Comparison of ENCODE assay signal across 20 cellular contexts in genomic region chr16:73006021-73006420, GRCh38.
"Had no signal": no experiment of that assay in that cellular context is flagged by ENCODE, and none has a peak within 500 bp of the region (broad histone marks: within the 10 kb centered on the region; RNA-seq: fewer than 3 reads in every experiment).

No MANE protein-coding gene starts in this region.

- H3K4me3 ChIP-seq: heart left ventricle, psoas muscle, right lobe of liver, spleen had no signal

- H3K27ac Mint-ChIP-seq: naive thymus-derived CD4-positive, alpha-beta T cell; nephron progenitor cell; stimulated activated naive B cell treated with anti-CD40 and anti-IgM and Interleukin-4, amounts not matched to agents 10 μg/mL and 1 μg/mL and 100 μg/mL, for 72 hours; stimulated activated naive CD8-positive, alpha-beta T cell treated with anti-CD3 and anti-CD28 coated beads, Interleukin-15, amount 100 ng/mL, for 72 hours; type B pancreatic cell had no signal

- H3K4me1 Mint-ChIP-seq: stimulated activated naive CD8-positive, alpha-beta T cell treated with anti-CD3 and anti-CD28 coated beads, Interleukin-15, amount 100 ng/mL, for 72 hours had no signal

- DNase-seq: central memory CD4-positive, alpha-beta T cell; cortex of kidney; effector memory CD4-positive, alpha-beta T cell; heart left ventricle; hippocampal formation; left colon; left ventricle myocardium superior; mesendoderm; naive thymus-derived CD4-positive, alpha-beta T cell; nephron progenitor cell; psoas muscle; retina; right lobe of liver; spleen; stimulated activated CD4-positive, alpha-beta T cell treated with anti-CD3 and anti-CD28 coated beads, Interleukin-15, amount 100 ng/mL, for 24 hours; stimulated activated CD4-positive, alpha-beta T cell treated with anti-CD3 and anti-CD28 coated beads, Interleukin-1b, Interleukin-23, amount 100 ng/mL, for 48 hours; stimulated activated CD4-positive, alpha-beta T cell treated with anti-CD3 and anti-CD28 coated beads, Interleukin-4, amount 100 ng/mL, for 24 hours; stimulated activated naive B cell treated with anti-CD40 and anti-IgM and Interleukin-4, amounts not matched to agents 10 μg/mL and 1 μg/mL and 100 μg/mL, for 72 hours; stimulated activated naive CD8-positive, alpha-beta T cell treated with anti-CD3 and anti-CD28 coated beads, Interleukin-15, amount 100 ng/mL, for 72 hours had no signal

- ATAC-seq: heart left ventricle; left colon; left ventricle myocardium superior; naive thymus-derived CD4-positive, alpha-beta T cell; psoas muscle; right lobe of liver; stimulated activated naive B cell treated with anti-CD40 and anti-IgM and Interleukin-4, amounts not matched to agents 10 μg/mL and 1 μg/mL and 100 μg/mL, for 72 hours; stimulated activated naive CD8-positive, alpha-beta T cell treated with anti-CD3 and anti-CD28 coated beads, Interleukin-15, amount 100 ng/mL, for 72 hours had no signal

- H3K4me3 Mint-ChIP-seq: naive thymus-derived CD4-positive, alpha-beta T cell; nephron progenitor cell; stimulated activated naive B cell treated with anti-CD40 and anti-IgM and Interleukin-4, amounts not matched to agents 10 μg/mL and 1 μg/mL and 100 μg/mL, for 72 hours; stimulated activated naive CD8-positive, alpha-beta T cell treated with anti-CD3 and anti-CD28 coated beads, Interleukin-15, amount 100 ng/mL, for 72 hours; type B pancreatic cell had no signal

- H3K36me3 Mint-ChIP-seq: naive thymus-derived CD4-positive, alpha-beta T cell had no signal

- H3K27me3 Mint-ChIP-seq: stimulated activated naive B cell treated with anti-CD40 and anti-IgM and Interleukin-4, amounts not matched to agents 10 μg/mL and 1 μg/mL and 100 μg/mL, for 72 hours; type B pancreatic cell had no signal
